In genomic region chr2:71850306-71850801, GRCh38 we compare ENCODE assay signal across 18 cellular contexts.
"Had no signal": no experiment of that assay in that cellular context is flagged by ENCODE, and none has a peak within 500 bp of the region (broad histone marks: within the 10 kb centered on the region; RNA-seq: fewer than 3 reads in every experiment).

No MANE protein-coding gene starts in this region.

- H3K4me3 Mint-ChIP-seq: activated naive CD8-positive, alpha-beta T cell treated with anti-CD3 and anti-CD28 coated beads, Interleukin-2, amount 10 ng/mL, durations not matched to agents 7 days and 5 days; neural crest cell; stimulated activated naive CD8-positive, alpha-beta T cell treated with anti-CD3 and anti-CD28 coated beads, Interleukin-15, amount 100 ng/mL, for 72 hours; T-cell had no signal

- DNase-seq: activated CD4-positive, alpha-beta T cell treated with anti-CD3 and anti-CD28 coated beads, Interleukin-2, amount 50 U/mL, for 1 hour; activated CD8-positive, alpha-beta memory T cell treated with anti-CD3 and anti-CD28 coated beads for 24 hours; activated naive CD4-positive, alpha-beta T cell; activated naive CD8-positive, alpha-beta T cell treated with anti-CD3 and anti-CD28 coated beads, Interleukin-2, amount 10 ng/mL, durations not matched to agents 7 days and 5 days; cerebellar nuclear complex; dermis blood vessel endothelial cell; left lung; mesenchymal stem cell; psoas muscle; sigmoid colon; spleen; stimulated activated naive CD8-positive, alpha-beta T cell treated with anti-CD3 and anti-CD28 coated beads, Interleukin-15, amount 100 ng/mL, for 72 hours; T-cell; T-helper 9 cell had no signal

- ATAC-seq: activated CD4-positive, CD25-positive, alpha-beta regulatory T cell treated with anti-CD3 and anti-CD28 coated beads, Interleukin-2, amount 50 U/mL, for 24 hours; stimulated activated naive CD8-positive, alpha-beta T cell treated with anti-CD3 and anti-CD28 coated beads, Interleukin-15, amount 100 ng/mL, for 72 hours; T-cell had no signal

- H3K36me3 ChIP-seq: gastroesophageal sphincter, heart right ventricle, left lung, sigmoid colon, spleen had no signal

- H3K4me1 Mint-ChIP-seq: activated naive CD8-positive, alpha-beta T cell treated with anti-CD3 and anti-CD28 coated beads, Interleukin-2, amount 10 ng/mL, durations not matched to agents 7 days and 5 days; neural crest cell; stimulated activated naive CD8-positive, alpha-beta T cell treated with anti-CD3 and anti-CD28 coated beads, Interleukin-15, amount 100 ng/mL, for 72 hours; T-cell had no signal

- H3K9me3 ChIP-seq: psoas muscle, sigmoid colon had no signal

- H3K4me1 ChIP-seq: psoas muscle had no signal

- H3K9me3 Mint-ChIP-seq: activated naive CD8-positive, alpha-beta T cell treated with anti-CD3 and anti-CD28 coated beads, Interleukin-2, amount 10 ng/mL, durations not matched to agents 7 days and 5 days had no signal

- H3K27ac Mint-ChIP-seq: activated naive CD8-positive, alpha-beta T cell treated with anti-CD3 and anti-CD28 coated beads, Interleukin-2, amount 10 ng/mL, durations not matched to agents 7 days and 5 days; stimulated activated naive CD8-positive, alpha-beta T cell treated with anti-CD3 and anti-CD28 coated beads, Interleukin-15, amount 100 ng/mL, for 72 hours; T-cell had no signal

- H3K27ac ChIP-seq: gastroesophageal sphincter, heart right ventricle, left lung, psoas muscle, sigmoid colon, spleen had no signal

- H3K27me3 Mint-ChIP-seq: activated naive CD8-positive, alpha-beta T cell treated with anti-CD3 and anti-CD28 coated beads, Interleukin-2, amount 10 ng/mL, durations not matched to agents 7 days and 5 days had no signal

- H3K36me3 Mint-ChIP-seq: activated naive CD8-positive, alpha-beta T cell treated with anti-CD3 and anti-CD28 coated beads, Interleukin-2, amount 10 ng/mL, durations not matched to agents 7 days and 5 days; T-cell had no signal

- H3K4me3 ChIP-seq: gastroesophageal sphincter, heart right ventricle, left lung, psoas muscle, sigmoid colon, spleen had no signal
